23 cellular contexts compared by ENCODE assay signal in the genomic region with DNA sequence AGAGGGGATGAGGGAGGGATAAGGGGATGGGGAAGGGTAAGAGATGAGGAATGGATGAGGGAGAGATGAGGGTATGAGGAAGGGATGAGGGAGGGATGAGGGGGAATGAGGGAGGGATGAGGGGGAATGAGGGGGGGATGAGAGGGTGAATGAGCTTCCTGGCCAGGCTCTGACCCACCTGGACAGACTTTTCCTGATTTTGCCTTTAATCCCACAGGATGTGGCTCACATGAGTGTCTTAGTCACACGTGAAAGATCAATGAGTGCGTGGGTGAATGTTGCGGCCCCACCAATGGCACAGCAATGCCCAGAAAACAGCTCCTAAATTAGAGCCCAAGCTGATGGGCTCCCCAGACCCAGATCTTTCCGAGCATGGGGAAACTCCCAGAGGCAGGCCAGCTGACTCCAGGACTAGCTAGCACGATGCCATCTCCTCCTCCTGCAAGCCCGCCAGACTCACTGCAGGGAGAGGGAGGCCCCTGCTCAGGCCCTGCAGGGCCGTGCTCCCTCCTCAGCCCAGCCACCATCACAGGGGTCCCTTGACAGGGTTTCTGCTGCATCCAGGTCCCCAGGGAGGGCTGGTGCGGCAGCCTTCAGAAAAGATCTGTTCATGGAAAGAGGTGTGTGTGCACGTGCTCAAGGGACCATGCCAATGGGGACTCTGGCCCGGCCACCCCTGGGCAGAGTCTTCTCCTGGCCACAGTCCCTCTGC. TPM values are rescaled to one million over a fixed set of nuclear protein-coding genes. Genes with fewer than 3 reads are reported as not detected.
DNase-seq lines count a peak whose midpoint lies in the region; ATAC-seq, FAIRE-seq and TF ChIP-seq lines count a peak whose summit lies in the region.
"Had no signal": no experiment of that assay in that cellular context is flagged by ENCODE, and none has a peak within 500 bp of the region (broad histone marks: within the 10 kb centered on the region; RNA-seq: fewer than 3 reads in every experiment).

No MANE protein-coding gene starts in this region.

- peaks cover 4% of the 10 kb centered on the region; the same call in 1 of the 2 replicates for H4K20me1 ChIP-seq in HepG2 (ENCODE audit: insufficient read depth, low read length)
- no peaks in the 10 kb centered on the region for H4K20me1 ChIP-seq in SK-N-SH (ENCODE audit: insufficient read depth)

- POLR2A ChIA-PET in HepG2 (lab: Yijun Ruan, JAX) (no interaction called here), SK-N-SH (lab: Yijun Ruan, JAX) (no interaction called here)
- POLR2A ChIA-PET in naive thymus-derived CD4-positive, alpha-beta T cell (lab: Charles Lee), result no interaction called here

- peaks cover 41 to 94% of the 10 kb centered on the region in 2 experiments for H3K27me3 ChIP-seq in HepG2 (ENCODE audit: control insufficient read depth in 1 of 2, insufficient read depth in 2 of 2, low read length in 2 of 2)
- H3K27me3 ChIP-seq in right lobe of liver, result no peaks in the 10 kb centered on the region
- no peaks in the 10 kb centered on the region for H3K27me3 ChIP-seq in bronchial epithelial cell (ENCODE audit: control insufficient read depth, insufficient read depth, low read length)
- no peaks in the 10 kb centered on the region for H3K27me3 ChIP-seq in naive thymus-derived CD4-positive, alpha-beta T cell (ENCODE audit: control insufficient read depth in 2 of 2, insufficient read depth in 2 of 2, low read length in 2 of 2)
- H3K27me3 ChIP-seq in thyroid gland, result no peaks in the 10 kb centered on the region
- no peaks in the 10 kb centered on the region for H3K27me3 ChIP-seq in SK-N-SH (ENCODE audit: insufficient read depth)

- WGBS in HepG2 (ENCODE audit: low lambda C conversion rate), result 18% methylated on average over 8 of the region's 10 CpGs
- 80% methylated on average over 1 of the region's 10 CpGs for WGBS in right lobe of liver (ENCODE audit: insufficient coverage, low coverage, low lambda C conversion rate, missing lambda C conversion rate)
- 77 to 84% methylated on average over 5 to 6 of the region's 10 CpGs for WGBS in thyroid gland, 2 donors
- WGBS in SK-N-SH (ENCODE audit: low lambda C conversion rate), result 76% methylated on average over 7 of the region's 10 CpGs

- H3K27ac Mint-ChIP-seq in naive thymus-derived CD4-positive, alpha-beta T cell, result no peak overlapping the region

- no peak overlapping the region for H3K4me3 Mint-ChIP-seq in naive thymus-derived CD4-positive, alpha-beta T cell

- no peak for FAIRE-seq in HepG2 (lab: Jason Lieb, UNC)
- FAIRE-seq in bronchial epithelial cell (lab: Jason Lieb, UNC), result peak; percentile 79
- FAIRE-seq: H1 had no signal

- no peaks in the 10 kb centered on the region for H3K9me3 Mint-ChIP-seq in naive thymus-derived CD4-positive, alpha-beta T cell

- no peak for TF ChIP-seq EP300 in HepG2 (IDR thresholded peaks at IDR 0.05; ENCODE audit: low read depth in 2 of 2, low read length in 2 of 2)
- no peak for TF ChIP-seq EP300 in HepG2 (CRISPR knock-in tag; IDR thresholded peaks at IDR 0.05; ENCODE audit: borderline replicate concordance)
- TF ChIP-seq EP300 in SK-N-SH (IDR thresholded peaks at IDR 0.05; ENCODE audit: borderline replicate concordance in 1 of 2, low read depth in 1 of 2, low read length in 1 of 2), result no peak

- H2AFZ ChIP-seq in HepG2 (ENCODE audit: low read length) (no peak overlapping the region), SK-N-SH (ENCODE audit: low read depth) (no peak overlapping the region)

- H3K4me1 Mint-ChIP-seq in naive thymus-derived CD4-positive, alpha-beta T cell, result peaks cover 0 to 2% (median 0%) of the 10 kb centered on the region in 7 donors

- DNase-seq in HepG2 (ENCODE audit: low spot score) (no peak), right lobe of liver (no peak), HS-5 (ENCODE audit: low read depth) (peak; percentile 5), bronchial epithelial cell (ENCODE audit: low read depth) (no peak), thyroid gland (no peak), SK-N-SH (no peak)
- DNase-seq in naive thymus-derived CD4-positive, alpha-beta T cell, result no peak
- DNase-seq: COR-L47, DMS153, GF-D8, MM.1S, NCI-H1092, NCI-H1436 treated with DMSO at 0.1 percent for 48 hours, NCI-H2029, NCI-H345, NCI-H526, PC-3 had no signal

- TF ChIP-seq POLR2A in HepG2 (IDR thresholded peaks at IDR 0.05; ENCODE audit: insufficient read depth in 1 of 2, low read depth in 2 of 2, low read length in 2 of 2) (no peak), right lobe of liver (IDR thresholded peaks at IDR 0.05) (no peak), thyroid gland (IDR thresholded peaks at IDR 0.05) (no peak)

- H3K4me1 ChIP-seq in HepG2 (ENCODE audit: insufficient read depth, low read length) (no peaks in the 10 kb centered on the region), right lobe of liver (no peaks in the 10 kb centered on the region), thyroid gland (no peaks in the 10 kb centered on the region), SK-N-SH (ENCODE audit: control insufficient read depth in 1 of 2, insufficient read depth in 2 of 2, low read depth in 1 of 2, low read length in 1 of 2) (peaks cover 0 to 50% of the 10 kb centered on the region in 2 experiments; a peak in 1 of 4 replicates)
- no peaks in the 10 kb centered on the region for H3K4me1 ChIP-seq in naive thymus-derived CD4-positive, alpha-beta T cell (ENCODE audit: control insufficient read depth in 2 of 2, insufficient read depth in 2 of 2, low read length in 2 of 2)

- no peaks in the 10 kb centered on the region for H3K9me2 ChIP-seq in SK-N-SH

- peak; percentile 4; the same call in 1 of the 3 replicates for ATAC-seq in HepG2
- no peak for ATAC-seq in right lobe of liver
- ATAC-seq in naive thymus-derived CD4-positive, alpha-beta T cell, result no peak
- no peak for ATAC-seq in GM21723 (IDR thresholded peaks at IDR 0.05; ENCODE audit: unreplicated experiment)

- H3K36me3 ChIP-seq in HepG2 (replicated peaks in 1 of 2; ENCODE audit: control insufficient read depth in 1 of 2, insufficient read depth in 2 of 2, low read length in 2 of 2) (no peaks in the 10 kb centered on the region), right lobe of liver (no peaks in the 10 kb centered on the region), bronchial epithelial cell (ENCODE audit: control insufficient read depth, insufficient read depth, low read length) (no peaks in the 10 kb centered on the region), thyroid gland (no peaks in the 10 kb centered on the region), SK-N-SH (replicated peaks in 1 of 2; ENCODE audit: control insufficient read depth in 1 of 2, insufficient read depth in 2 of 2, low read length in 1 of 2) (no peaks in the 10 kb centered on the region)
- no peaks in the 10 kb centered on the region for H3K36me3 ChIP-seq in naive thymus-derived CD4-positive, alpha-beta T cell (ENCODE audit: control insufficient read depth in 2 of 3, insufficient read depth in 3 of 3, low read length in 3 of 3)

- TF ChIP-seq RAD21 in HepG2 (CRISPR knock-in tag; IDR thresholded peaks at IDR 0.05) (no peak), SK-N-SH (IDR thresholded peaks at IDR 0.05; ENCODE audit: low read length) (no peak)

- H3K9ac ChIP-seq in HepG2 (ENCODE audit: insufficient read depth, low read depth, low read length) (no peak overlapping the region), SK-N-SH (no peak overlapping the region)

- CTCF ChIA-PET in HepG2 (lab: Yijun Ruan, JAX; ENCODE audit: low intra/inter-chr PET ratio, low total read pairs) (no interaction called here), SK-N-SH (lab: Yijun Ruan, JAX) (interaction anchor here (1.0 kb wide), 1 partner anchor 219 kb away, joined by 3 read pairs; no protein-coding TSS in a partner anchor)
- CTCF ChIA-PET in naive thymus-derived CD4-positive, alpha-beta T cell (lab: Charles Lee), result no interaction called here

- peaks cover 0 to 8% (median 0%) of the 10 kb centered on the region in 5 donors for H3K27me3 Mint-ChIP-seq in naive thymus-derived CD4-positive, alpha-beta T cell

- H3K36me3 Mint-ChIP-seq in naive thymus-derived CD4-positive, alpha-beta T cell, result no peaks in the 10 kb centered on the region

- no peak overlapping the region for H3K4me2 ChIP-seq in HepG2 (ENCODE audit: low read depth, low read length)
- no peak overlapping the region for H3K4me2 ChIP-seq in SK-N-SH

- in situ Hi-C loops in HepG2 (cut with HindIII; ENCODE audit: extremely low pct_ligation_motif_present, low pct_unique_long_range_greater_than_20kb), result no loop called here

- intact Hi-C loops in HepG2 (cut with micrococcal nuclease; ENCODE audit: unreplicated experiment), result no loop called here
- intact Hi-C loops in right lobe of liver (cut with DNase I), result no loop called here
- intact Hi-C loops in naive thymus-derived CD4-positive, alpha-beta T cell (cut with micrococcal nuclease), result no loop called here
- intact Hi-C loops in thyroid gland (cut with DNase I), result no loop called here

- BruUV-seq in HepG2 (replicated peaks; lab: Mats Ljungman, UMichigan), result no TSS peak

- H3K4me3 ChIP-seq in HepG2 (replicated peaks in 1 of 3; ENCODE audit: insufficient read depth in 1 of 3, low read depth in 2 of 3, low read length in 3 of 3), result no peak overlapping the region
- H3K4me3 ChIP-seq in right lobe of liver, result no peak overlapping the region
- H3K4me3 ChIP-seq in bronchial epithelial cell (ENCODE audit: low read depth, low read length), result no peak overlapping the region
- no peak overlapping the region for H3K4me3 ChIP-seq in naive thymus-derived CD4-positive, alpha-beta T cell (ENCODE audit: low read length)
- no peak overlapping the region for H3K4me3 ChIP-seq in thyroid gland (replicated peaks in 1 of 3)
- H3K4me3 ChIP-seq in SK-N-SH (ENCODE audit: low read depth in 2 of 2, low read length in 1 of 2), result no peak overlapping the region

- no peaks in the 10 kb centered on the region for H3F3A ChIP-seq in SK-N-SH (replicated peaks; ENCODE audit: insufficient read depth)

- TF ChIP-seq CTCF in HepG2 (CRISPR knock-in tag; IDR thresholded peaks at IDR 0.05), result no peak
- TF ChIP-seq CTCF in right lobe of liver (IDR thresholded peaks at IDR 0.05), result no peak
- TF ChIP-seq CTCF in bronchial epithelial cell (IDR thresholded peaks at IDR 0.05; ENCODE audit: insufficient read depth, low read length, severe bottlenecking), result no peak
- no peak for TF ChIP-seq CTCF in thyroid gland (IDR thresholded peaks at IDR 0.05)
- TF ChIP-seq CTCF in SK-N-SH (IDR thresholded peaks at IDR 0.05), result no peak

- H3K79me2 ChIP-seq in HepG2 (ENCODE audit: insufficient read depth, low read length), result no peaks in the 10 kb centered on the region
- no peaks in the 10 kb centered on the region for H3K79me2 ChIP-seq in SK-N-SH (ENCODE audit: insufficient read depth)

- no peak overlapping the region for H3K27ac ChIP-seq in HepG2 (ENCODE audit: extremely low read length, insufficient read depth, low read length)
- no peak overlapping the region for H3K27ac ChIP-seq in right lobe of liver
- H3K27ac ChIP-seq in naive thymus-derived CD4-positive, alpha-beta T cell (ENCODE audit: low read depth, low read length), result no peak overlapping the region
- no peak overlapping the region for H3K27ac ChIP-seq in thyroid gland
- no peak overlapping the region for H3K27ac ChIP-seq in SK-N-SH (ENCODE audit: low read depth in 2 of 2, low read length in 1 of 2)
- H3K27ac ChIP-seq: HL-60, RWPE1 had no signal

- H3K9me3 ChIP-seq in HepG2 (ENCODE audit: low read length) (no peaks in the 10 kb centered on the region), right lobe of liver (no peaks in the 10 kb centered on the region), thyroid gland (no peaks in the 10 kb centered on the region), SK-N-SH (no peaks in the 10 kb centered on the region)
- no peaks in the 10 kb centered on the region for H3K9me3 ChIP-seq in naive thymus-derived CD4-positive, alpha-beta T cell (ENCODE audit: control insufficient read depth in 2 of 3, low read length in 3 of 3)

RNA-seq across cellular contexts. Expression of a gene that starts 41.4 kb away (rescaled TPM):
- total RNA-seq in HepG2 (2016; rRNA removed; fragmentation: Illumina TruSeq; extraction: Trizol) (not detected in 2 replicates), right lobe of liver (not detected), bronchial epithelial cell (not detected in 2 replicates), thyroid gland (not detected)
- not detected in 2 replicates for total RNA-seq in HepG2 (2016; cell fraction: cytosol; rRNA removed; fragmentation: Illumina TruSeq; extraction: Trizol; ENCODE audit: low read depth)
- total RNA-seq in HepG2 (2016; cell fraction: insoluble cytoplasmic fraction; rRNA removed; fragmentation: Illumina TruSeq; extraction: Trizol), result not detected in 2 replicates
- total RNA-seq in HepG2 (2016; cell fraction: membrane; rRNA removed; fragmentation: Illumina TruSeq; extraction: Trizol), result not detected in 2 replicates
- total RNA-seq in HepG2 (2016; cell fraction: nucleus; rRNA removed; fragmentation: Illumina TruSeq; extraction: Trizol), result not detected in 2 replicates
- polyA plus RNA-seq in HepG2 (2011; rRNA removed) (0.20 TPM in 1 of 2 replicates, not detected in the other), SK-N-SH (2012; rRNA removed) (not detected in 2 replicates)
- polyA plus RNA-seq in HepG2 (2011; cell fraction: cytosol; rRNA removed), result not detected in 2 replicates
- polyA plus RNA-seq in HepG2 (2011; cell fraction: nucleus; rRNA removed), result not detected in 2 replicates
- not detected in 2 replicates for polyA plus RNA-seq in HepG2 (2012)
- not detected in 2 replicates for polyA plus RNA-seq in HepG2 (2016; cell fraction: cytosol; fragmentation: Illumina TruSeq; extraction: Trizol; ENCODE audit: low read depth)
- polyA plus RNA-seq in HepG2 (2016; cell fraction: insoluble cytoplasmic fraction; fragmentation: Illumina TruSeq; extraction: Trizol; ENCODE audit: low read depth), result not detected in 2 replicates
- not detected in 2 replicates for polyA plus RNA-seq in HepG2 (2016; cell fraction: membrane; fragmentation: Illumina TruSeq; extraction: Trizol; ENCODE audit: low read depth)
- not detected in 2 replicates for polyA plus RNA-seq in HepG2 (2016; cell fraction: nucleus; fragmentation: Illumina TruSeq; extraction: Trizol; ENCODE audit: insufficient read depth, low read depth)
- polyA minus RNA-seq in HepG2 (2011; rRNA and poly(A)+ RNA removed; ENCODE audit: low replicate concordance), result 0.30 TPM in 1 of 2 replicates, not detected in the other
- polyA minus RNA-seq in HepG2 (2011; cell fraction: cytosol; rRNA and poly(A)+ RNA removed), result not detected in 2 replicates
- polyA minus RNA-seq in HepG2 (2011; cell fraction: nucleus; rRNA and poly(A)+ RNA removed), result not detected in 2 replicates
- not detected for total RNA-seq in naive thymus-derived CD4-positive, alpha-beta T cell
- not detected for polyA plus RNA-seq in naive thymus-derived CD4-positive, alpha-beta T cell
- polyA plus RNA-seq in SK-N-SH (2012; cell fraction: cytosol; rRNA removed), result not detected in 2 replicates
- not detected in 2 replicates for polyA plus RNA-seq in SK-N-SH (2012; cell fraction: nucleus; rRNA removed)
- total RNA-seq: Daoy, H1, LHCN-M2, PC-3 had no signal
- polyA plus RNA-seq: H1 had no signal

RNA-seq across cellular contexts. Expression of a gene that starts 50.4 kb away (rescaled TPM):
- total RNA-seq in HepG2 (2016; rRNA removed; fragmentation: Illumina TruSeq; extraction: Trizol) (not detected in 2 replicates), right lobe of liver (not detected), bronchial epithelial cell (not detected in 2 replicates), thyroid gland (under 1 TPM in 1 of 4 donors, not detected in 3; 0.13 TPM)
- not detected in 2 replicates for total RNA-seq in HepG2 (2016; cell fraction: cytosol; rRNA removed; fragmentation: Illumina TruSeq; extraction: Trizol; ENCODE audit: low read depth)
- total RNA-seq in HepG2 (2016; cell fraction: insoluble cytoplasmic fraction; rRNA removed; fragmentation: Illumina TruSeq; extraction: Trizol), result not detected in 2 replicates
- total RNA-seq in HepG2 (2016; cell fraction: membrane; rRNA removed; fragmentation: Illumina TruSeq; extraction: Trizol), result not detected in 2 replicates
- total RNA-seq in HepG2 (2016; cell fraction: nucleus; rRNA removed; fragmentation: Illumina TruSeq; extraction: Trizol), result 0.13 TPM in 1 of 2 replicates, not detected in the other
- polyA plus RNA-seq in HepG2 (2011; rRNA removed) (not detected in 2 replicates), SK-N-SH (2012; rRNA removed) (not detected in 2 replicates)
- not detected in 2 replicates for polyA plus RNA-seq in HepG2 (2011; cell fraction: cytosol; rRNA removed)
- polyA plus RNA-seq in HepG2 (2011; cell fraction: nucleus; rRNA removed), result 0.09 and 0.10 TPM in 2 replicates
- polyA plus RNA-seq in HepG2 (2012), result not detected in 2 replicates
- polyA plus RNA-seq in HepG2 (2016; cell fraction: cytosol; fragmentation: Illumina TruSeq; extraction: Trizol; ENCODE audit: low read depth), result not detected in 2 replicates
- not detected in 2 replicates for polyA plus RNA-seq in HepG2 (2016; cell fraction: insoluble cytoplasmic fraction; fragmentation: Illumina TruSeq; extraction: Trizol; ENCODE audit: low read depth)
- not detected in 2 replicates for polyA plus RNA-seq in HepG2 (2016; cell fraction: membrane; fragmentation: Illumina TruSeq; extraction: Trizol; ENCODE audit: low read depth)
- not detected in 2 replicates for polyA plus RNA-seq in HepG2 (2016; cell fraction: nucleus; fragmentation: Illumina TruSeq; extraction: Trizol; ENCODE audit: insufficient read depth, low read depth)
- 0.10 TPM in 1 of 2 replicates, not detected in the other for polyA minus RNA-seq in HepG2 (2011; rRNA and poly(A)+ RNA removed; ENCODE audit: low replicate concordance)
- not detected in 2 replicates for polyA minus RNA-seq in HepG2 (2011; cell fraction: cytosol; rRNA and poly(A)+ RNA removed)
- polyA minus RNA-seq in HepG2 (2011; cell fraction: nucleus; rRNA and poly(A)+ RNA removed), result not detected in 2 replicates
- total RNA-seq in naive thymus-derived CD4-positive, alpha-beta T cell, result not detected
- not detected for polyA plus RNA-seq in naive thymus-derived CD4-positive, alpha-beta T cell
- not detected in 2 replicates for polyA plus RNA-seq in SK-N-SH (2012; cell fraction: cytosol; rRNA removed)
- polyA plus RNA-seq in SK-N-SH (2012; cell fraction: nucleus; rRNA removed), result 0.02 TPM in 1 of 2 replicates, not detected in the other
- total RNA-seq: Daoy, H1, LHCN-M2, PC-3 had no signal
- polyA plus RNA-seq: H1 had no signal
